In genomic region chr22:44845796-44846720, GRCh38 we compare ENCODE assay signal across 30 cellular contexts.
"Had no signal": no experiment of that assay in that cellular context is flagged by ENCODE, and none has a peak within 500 bp of the region (broad histone marks: within the 10 kb centered on the region; RNA-seq: fewer than 3 reads in every experiment).

No MANE protein-coding gene starts in this region.

- H3K27me3 ChIP-seq: adrenal gland, body of pancreas, foreskin keratinocyte, gastrocnemius medialis had no signal

- H3K4me1 ChIP-seq: adrenal gland, body of pancreas, esophagus muscularis mucosa, foreskin keratinocyte, gastrocnemius medialis had no signal

- H3K36me3 ChIP-seq: adrenal gland, esophagus muscularis mucosa, gastrocnemius medialis, WERI-Rb-1 had no signal

- ATAC-seq: activated CD4-positive, CD25-positive, alpha-beta regulatory T cell treated with anti-CD3 and anti-CD28 coated beads, Interleukin-2, amount 50 U/mL, for 24 hours; activated CD8-positive, alpha-beta T cell treated with anti-CD3 and anti-CD28 coated beads for 36 hours; activated naive CD8-positive, alpha-beta T cell treated with anti-CD3 and anti-CD28 coated beads, Interleukin-2, amount 50 U/mL, for 24 hours; activated T-cell treated with anti-CD3 and anti-CD28 coated beads, Interleukin-2, amount 50 U/mL, for 4 hours; body of pancreas; effector memory CD8-positive, alpha-beta T cell; foreskin keratinocyte; gastrocnemius medialis; T-helper 17 cell had no signal

- H3K27ac ChIP-seq: adrenal gland, body of pancreas, esophagus muscularis mucosa, foreskin keratinocyte, gastrocnemius medialis, WERI-Rb-1 had no signal

- DNase-seq: activated B cell treated with CpG ODN at 0.5 μM for 24 hours; activated CD4-positive, alpha-beta T cell treated with anti-CD3 and anti-CD28 coated beads for 48 hours; activated CD4-positive, alpha-beta T cell treated with anti-CD3 and anti-CD28 coated beads, Interleukin-2, amount 50 U/mL, for 1 hour; activated CD4-positive, alpha-beta T cell treated with anti-CD3 and anti-CD28 coated beads, Interleukin-2, amount 50 U/mL, for 48 hours; activated CD8-positive, alpha-beta memory T cell treated with anti-CD3 and anti-CD28 coated beads for 24 hours; activated CD8-positive, alpha-beta T cell treated with anti-CD3 and anti-CD28 coated beads for 36 hours; activated effector memory CD4-positive, alpha-beta T cell treated with anti-CD3 and anti-CD28 coated beads, Interleukin-2, amount 50 U/mL, for 16 hours; activated naive CD4-positive, alpha-beta T cell treated with anti-CD3 and anti-CD28 coated beads for 36 hours; activated naive CD8-positive, alpha-beta T cell treated with anti-CD3 and anti-CD28 coated beads for 36 hours; activated naive CD8-positive, alpha-beta T cell treated with anti-CD3 and anti-CD28 coated beads, Interleukin-2, amount 50 U/mL, for 24 hours; activated T-cell treated with anti-CD3 and anti-CD28 coated beads, Interleukin-2, amount 50 U/mL, for 4 hours; adrenal gland; amygdala; body of pancreas; caudate nucleus; cortex of kidney; dermis blood vessel endothelial cell; effector CD4-positive, alpha-beta T cell; effector memory CD8-positive, alpha-beta T cell; erythroblast; foreskin keratinocyte; gastrocnemius medialis; SW 1271; T-helper 1 cell; T-helper 17 cell; T1000; WERI-Rb-1 had no signal

- H3K4me3 ChIP-seq: adrenal gland, body of pancreas, esophagus muscularis mucosa, gastrocnemius medialis had no signal

- FAIRE-seq: colon had no signal

- H3K9me3 ChIP-seq: adrenal gland, body of pancreas, gastrocnemius medialis had no signal
